1 cellular context compared by ENCODE assay signal in the genomic region with DNA sequence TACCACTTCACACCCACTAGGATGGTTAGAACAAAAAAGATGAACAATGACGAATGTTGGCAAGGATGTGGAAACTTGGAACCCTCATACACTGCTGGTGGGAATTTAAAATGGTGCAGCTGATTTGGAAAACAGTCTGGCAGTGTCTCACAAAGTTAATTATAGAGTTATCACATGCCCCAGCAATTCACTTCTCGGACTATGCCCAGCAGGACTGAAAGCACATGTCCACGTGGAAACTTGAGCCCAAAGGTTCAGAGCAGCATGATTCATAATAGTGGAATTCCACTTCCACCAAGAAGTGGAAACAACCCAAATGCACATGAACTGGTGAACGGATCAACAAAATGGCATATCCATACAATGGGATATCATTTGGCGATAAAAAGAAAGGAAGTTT.
TF ChIP-seq lines count a peak whose summit lies in the region.

No MANE protein-coding gene starts in this region.

TF ChIP-seq in IMR-90, 13 proteins besides CTCF, POLR2A, EP300 and RAD21 (continued from another document):
- TF ChIP-seq, protein P1, sequence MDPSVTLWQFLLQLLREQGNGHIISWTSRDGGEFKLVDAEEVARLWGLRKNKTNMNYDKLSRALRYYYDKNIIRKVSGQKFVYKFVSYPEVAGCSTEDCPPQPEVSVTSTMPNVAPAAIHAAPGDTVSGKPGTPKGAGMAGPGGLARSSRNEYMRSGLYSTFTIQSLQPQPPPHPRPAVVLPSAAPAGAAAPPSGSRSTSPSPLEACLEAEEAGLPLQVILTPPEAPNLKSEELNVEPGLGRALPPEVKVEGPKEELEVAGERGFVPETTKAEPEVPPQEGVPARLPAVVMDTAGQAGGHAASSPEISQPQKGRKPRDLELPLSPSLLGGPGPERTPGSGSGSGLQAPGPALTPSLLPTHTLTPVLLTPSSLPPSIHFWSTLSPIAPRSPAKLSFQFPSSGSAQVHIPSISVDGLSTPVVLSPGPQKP (IDR thresholded peaks at IDR 0.05; ENCODE audit: borderline replicate concordance, low read depth, low read length) = no peak
- TF ChIP-seq MAZ (IDR thresholded peaks at IDR 0.05; ENCODE audit: borderline replicate concordance, low read depth, low read length) (no peak), MAFK (IDR thresholded peaks at IDR 0.05; ENCODE audit: low read depth, low read length) (no peak), USF2 (IDR thresholded peaks at IDR 0.05; ENCODE audit: low read depth, low read length) (no peak)
